ENCODE assay signal across 28 cellular contexts in the genomic region with DNA sequence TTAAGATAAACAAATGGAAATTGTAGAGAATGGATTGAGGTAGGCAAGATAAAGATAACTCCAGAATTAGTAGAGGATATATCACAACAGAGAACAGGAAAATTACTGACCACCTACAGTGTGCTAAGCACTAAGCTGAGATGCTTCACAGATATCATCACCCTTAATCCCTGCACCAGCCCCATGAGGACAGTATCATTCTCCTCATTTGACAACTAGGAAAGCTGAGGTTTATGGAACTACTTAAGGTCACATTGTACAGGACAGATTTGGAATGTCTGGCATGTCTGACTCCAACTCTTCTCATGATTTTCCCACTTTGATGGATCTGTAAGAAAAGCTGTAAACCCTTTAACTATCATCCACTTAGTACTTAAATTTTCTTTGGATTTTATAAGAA.
A peak's percentile ranks its signal among the peaks of the same experiment; 100 is the strongest.
DNase-seq lines count a peak whose midpoint lies in the region; ATAC-seq, FAIRE-seq and TF ChIP-seq lines count a peak whose summit lies in the region.
"Had no signal": no experiment of that assay in that cellular context is flagged by ENCODE, and none has a peak within 500 bp of the region (broad histone marks: within the 10 kb centered on the region; RNA-seq: fewer than 3 reads in every experiment).

No MANE protein-coding gene starts in this region.

- intact Hi-C loops in lower leg skin (cut with DNase I; ENCODE audit: low total_unique reads) = no loop called here
- intact Hi-C loops in dorsolateral prefrontal cortex (cut with DNase I) = no loop called here

- H4K91ac ChIP-seq in trophoblast cell (ENCODE audit: low read depth, low read length) = no peak overlapping the region

- H3K9me3 Mint-ChIP-seq in HFFc6 (no peaks in the 10 kb centered on the region), astrocyte (ENCODE audit: unreplicated experiment) (no peaks in the 10 kb centered on the region)
- H3K9me3 Mint-ChIP-seq: natural killer cell had no signal

- H3K36me3 ChIP-seq in astrocyte (ENCODE audit: insufficient read depth, low read length) = no peaks in the 10 kb centered on the region
- H3K36me3 ChIP-seq in trophoblast cell (ENCODE audit: control insufficient read depth in 1 of 2, insufficient read depth in 2 of 2, low read length in 2 of 2) = no peaks in the 10 kb centered on the region
- H3K36me3 ChIP-seq: BLaER1, ovary, right lobe of liver, upper lobe of left lung had no signal

- H3K4me1 ChIP-seq in astrocyte (ENCODE audit: insufficient read depth, low read length) (no peaks in the 10 kb centered on the region), trophoblast cell (ENCODE audit: control insufficient read depth in 1 of 2, insufficient read depth in 2 of 2, low read length in 2 of 2) (no peaks in the 10 kb centered on the region)
- H3K4me1 ChIP-seq: BLaER1, right lobe of liver, upper lobe of left lung had no signal

- H2BK120ac ChIP-seq in trophoblast cell (ENCODE audit: insufficient read depth, low read length, poor library complexity) = no peak overlapping the region

- H3K79me2 ChIP-seq in astrocyte (ENCODE audit: insufficient read depth, low read length) = no peaks in the 10 kb centered on the region
- H3K79me2 ChIP-seq in trophoblast cell (ENCODE audit: control insufficient read depth, insufficient read depth, low read length, poor library complexity) = no peaks in the 10 kb centered on the region

- H3K27me3 Mint-ChIP-seq in HFFc6 (ENCODE audit: insufficient read depth) = no peaks in the 10 kb centered on the region; the same call in 1 of the 2 replicates
- no peaks in the 10 kb centered on the region for H3K27me3 Mint-ChIP-seq in astrocyte (ENCODE audit: low read depth, unreplicated experiment)
- H3K27me3 Mint-ChIP-seq: memory B cell had no signal

- H2AK5ac ChIP-seq in trophoblast cell (ENCODE audit: low read length) = no peak overlapping the region

- TF ChIP-seq CTCF in HFFc6 (IDR thresholded peaks at IDR 0.05) (no peak), astrocyte (IDR thresholded peaks at IDR 0.05; ENCODE audit: insufficient read depth, low read depth, low read length) (no peak), lower leg skin (IDR thresholded peaks at IDR 0.05) (no peak), dorsolateral prefrontal cortex (IDR thresholded peaks at IDR 0.05 in 54 of 56, conservative IDR thresholded peaks at IDR 0.05 in 2 of 56; ENCODE audit: low read depth in 1 of 56, partially characterized antibody in 56 of 56) (no peak)

- H3K4me3 Mint-ChIP-seq in HFFc6 (no peak overlapping the region; the same call in 1 of the 2 replicates), astrocyte (ENCODE audit: unreplicated experiment) (no peak overlapping the region)
- H3K4me3 Mint-ChIP-seq: memory B cell, natural killer cell had no signal

- no peak overlapping the region for H3K18ac ChIP-seq in trophoblast cell (ENCODE audit: low read length)

- no peak overlapping the region for H2BK12ac ChIP-seq in trophoblast cell (ENCODE audit: low read length)

- H2AFZ ChIP-seq in astrocyte (ENCODE audit: low read depth, low read length) = no peak overlapping the region
- no peak overlapping the region for H2AFZ ChIP-seq in trophoblast cell (ENCODE audit: insufficient read depth, low read length, poor library complexity)

- peak; percentile 71 for DNase-seq in A172 (ENCODE audit: low spot score)
- peak; percentile 28 for DNase-seq in HFFc6
- peak; percentile 67 for DNase-seq in astrocyte (ENCODE audit: low read depth)
- peak; percentile 78 for DNase-seq in islet precursor cell
- no peak for DNase-seq in lower leg skin (ENCODE audit: low spot score in 2 of 2)
- DNase-seq in dorsolateral prefrontal cortex = no peak
- DNase-seq in trophoblast cell = no peak
- DNase-seq: activated naive CD4-positive, alpha-beta T cell; activated T-cell treated with anti-CD3 and anti-CD28 coated beads, Interleukin-2, amount 50 U/mL, for 1 hour; amniotic stem cell; central memory CD4-positive, alpha-beta T cell; COR-L47; DND-41; GOT3; MM.1S; natural killer cell; NCI-H146; NCI-H526 treated with DMSO at 0.1 percent for 48 hours; ovary; right lobe of liver; stimulated activated CD8-positive, alpha-beta memory T cell treated with anti-CD3 and anti-CD28 coated beads, Interleukin-4, amount 100 ng/mL, for 48 hours; T1000; upper lobe of left lung had no signal

- no peak overlapping the region for H3K4me2 ChIP-seq in astrocyte (ENCODE audit: low read length)
- no peak overlapping the region for H3K4me2 ChIP-seq in trophoblast cell (ENCODE audit: low read length)
- H3K4me2 ChIP-seq: BLaER1 had no signal

- no peak overlapping the region for H3K14ac ChIP-seq in trophoblast cell (ENCODE audit: low read length)

- H3K27me3 ChIP-seq in astrocyte (ENCODE audit: insufficient read depth, low read length) (no peaks in the 10 kb centered on the region), dorsolateral prefrontal cortex (peaks cover 0 to 55% (median 7%) of the 10 kb centered on the region in 45 donors), trophoblast cell (ENCODE audit: insufficient read depth, low read length) (no peaks in the 10 kb centered on the region)
- H3K27me3 ChIP-seq: ovary, right lobe of liver, upper lobe of left lung had no signal

- peak; percentile 94 for FAIRE-seq in astrocyte (lab: Jason Lieb, UNC)
- FAIRE-seq: A204.1 had no signal

- H3K4me3 ChIP-seq in astrocyte (ENCODE audit: insufficient read depth, low read depth, low read length) (no peak overlapping the region), lower leg skin (ENCODE audit: low read depth, poor library complexity, severe bottlenecking) (no peak overlapping the region), dorsolateral prefrontal cortex (no peak overlapping the region), trophoblast cell (ENCODE audit: low read depth, low read length) (no peak overlapping the region)
- H3K4me3 ChIP-seq: BLaER1, ovary, right lobe of liver, upper lobe of left lung had no signal

- H3K27ac Mint-ChIP-seq in HFFc6 (peak overlapping the region; percentile 68), astrocyte (ENCODE audit: unreplicated experiment) (peak overlapping the region; percentile 80)
- H3K27ac Mint-ChIP-seq: memory B cell, natural killer cell had no signal

- H3K79me1 ChIP-seq in trophoblast cell (ENCODE audit: low read length) = no peaks in the 10 kb centered on the region

- no peak overlapping the region for H3K27ac ChIP-seq in astrocyte (ENCODE audit: low read depth, low read length)
- no peak overlapping the region for H3K27ac ChIP-seq in dorsolateral prefrontal cortex
- no peak overlapping the region for H3K27ac ChIP-seq in trophoblast cell (ENCODE audit: low read depth, low read length)
- H3K27ac ChIP-seq: BLaER1, HL-60, ovary, right lobe of liver, upper lobe of left lung had no signal

- H3K36me3 Mint-ChIP-seq in HFFc6 (ENCODE audit: low read depth) = peaks cover 9% of the 10 kb centered on the region; the same call in 1 of the 2 replicates
- H3K36me3 Mint-ChIP-seq in astrocyte (ENCODE audit: low read depth, unreplicated experiment) = no peaks in the 10 kb centered on the region
- H3K36me3 Mint-ChIP-seq: natural killer cell had no signal

- H3K9me3 ChIP-seq in astrocyte (ENCODE audit: insufficient read depth, low read depth, low read length) = no peaks in the 10 kb centered on the region
- H3K9me3 ChIP-seq in trophoblast cell (ENCODE audit: insufficient read depth, low read depth, low read length) = no peaks in the 10 kb centered on the region
- H3K9me3 ChIP-seq: BLaER1, ovary, right lobe of liver, upper lobe of left lung had no signal

- H4K20me1 ChIP-seq in astrocyte (ENCODE audit: insufficient read depth, low read length) = peaks cover 5% of the 10 kb centered on the region

- no peak overlapping the region for H4K8ac ChIP-seq in trophoblast cell (ENCODE audit: low read depth, low read length)

- H3K9ac ChIP-seq in astrocyte (ENCODE audit: low read length) (no peak overlapping the region), trophoblast cell (ENCODE audit: low read length) (no peak overlapping the region)
- H3K9ac ChIP-seq: BLaER1 had no signal

- no peak for ATAC-seq in HG03139 (IDR thresholded peaks at IDR 0.05; ENCODE audit: unreplicated experiment)
- ATAC-seq: natural killer cell had no signal

- H2BK5ac ChIP-seq in trophoblast cell (ENCODE audit: low read depth, low read length, poor library complexity) = no peak overlapping the region

- no peak overlapping the region for H3K4ac ChIP-seq in trophoblast cell (ENCODE audit: low read depth, low read length)

- no peak overlapping the region for H4K12ac ChIP-seq in trophoblast cell (ENCODE audit: low read depth, low read length)

- no peak for TF ChIP-seq POLR2A in lower leg skin (IDR thresholded peaks at IDR 0.05)

- H3K4me1 Mint-ChIP-seq in HFFc6 (ENCODE audit: low read depth) = peaks cover 66% of the 10 kb centered on the region
- peaks cover 36% of the 10 kb centered on the region for H3K4me1 Mint-ChIP-seq in astrocyte (ENCODE audit: low read depth, unreplicated experiment)

- H3K23ac ChIP-seq in trophoblast cell (ENCODE audit: low read length) = no peak overlapping the region

Comparison
In these comparisons a context has a peak if more than half of its experiments do, and no peak if none do; other contexts are left out.
1. DNase-seq: peak in A172 (single experiment), HFFc6 (single experiment), astrocyte (single experiment) and islet precursor cell (single experiment); none in lower leg skin (0 of 2), dorsolateral prefrontal cortex (0 of 10) and trophoblast cell (0 of 2).